Comparison of ENCODE assay signal across 8 cellular contexts in the genomic region with DNA sequence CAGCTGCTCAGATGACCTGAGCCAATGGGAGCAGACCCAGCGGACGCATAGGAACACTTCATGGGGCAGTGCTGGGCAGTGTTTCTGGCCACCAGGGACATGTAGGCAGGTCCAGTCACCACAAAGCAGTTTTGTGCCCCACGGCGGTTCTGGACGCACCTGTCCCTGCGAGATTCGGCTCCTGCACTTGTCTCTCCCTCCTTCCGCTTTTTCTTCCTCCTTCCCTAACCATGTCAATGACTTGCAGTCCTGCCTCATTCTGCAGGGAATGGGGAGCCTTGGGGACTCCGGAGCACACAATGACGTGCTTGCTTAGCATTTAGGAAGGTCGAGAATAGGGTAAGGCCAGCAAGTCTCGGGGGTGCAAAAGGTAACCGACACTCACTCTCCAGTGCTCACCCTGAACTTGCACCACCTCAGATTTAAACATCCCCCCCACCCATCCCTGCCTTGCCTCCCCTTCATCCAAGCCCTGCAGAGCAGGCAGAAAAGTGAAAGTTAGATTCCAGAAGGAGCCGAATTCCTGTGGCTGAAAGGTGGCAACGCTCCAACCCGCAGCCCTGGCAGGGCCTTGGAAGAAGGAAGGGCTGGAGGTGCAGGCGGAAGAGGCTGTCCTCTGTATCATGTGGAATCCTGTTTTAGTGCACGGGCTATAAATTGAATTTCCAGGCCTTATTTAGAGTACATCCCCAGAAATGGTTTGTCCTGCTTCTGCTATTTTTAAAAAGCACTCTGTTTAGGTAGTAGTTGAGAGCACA. TPM values are rescaled to one million over a fixed set of nuclear protein-coding genes. Genes with fewer than 3 reads are reported as not detected.
DNase-seq lines count a peak whose midpoint lies in the region; ATAC-seq, FAIRE-seq and TF ChIP-seq lines count a peak whose summit lies in the region.

No MANE protein-coding gene starts in this region.

- DNase-seq in HPDE6-E6E7 (ENCODE audit: extremely low spot score): peak; percentile 77
- DNase-seq in bronchial epithelial cell (ENCODE audit: low read depth): peak; percentile 86
- no peak for DNase-seq in HepG2 (ENCODE audit: low spot score)
- peak; percentile 58 to 86 for DNase-seq in tibial artery
- DNase-seq in activated CD8-positive, alpha-beta memory T cell treated with anti-CD3 and anti-CD28 coated beads for 24 hours: no peak
- DNase-seq in D341Med (ENCODE audit: low spot score): no peak

- no peak overlapping the region for H3K9ac ChIP-seq in HepG2 (ENCODE audit: insufficient read depth, low read depth, low read length)

- peaks cover 3% of the 10 kb centered on the region for H3K27me3 ChIP-seq in bronchial epithelial cell (ENCODE audit: control insufficient read depth, insufficient read depth, low read length)
- peaks cover 0 to 5% of the 10 kb centered on the region in 2 experiments; a peak in 1 of 5 replicates for H3K27me3 ChIP-seq in HepG2 (ENCODE audit: control insufficient read depth in 1 of 2, insufficient read depth in 2 of 2, low read length in 2 of 2)
- no peaks in the 10 kb centered on the region for H3K27me3 ChIP-seq in tibial artery

- TF ChIP-seq POLR2A in HepG2 (IDR thresholded peaks at IDR 0.05; ENCODE audit: insufficient read depth in 1 of 2, low read depth in 2 of 2, low read length in 2 of 2): no peak

- TF ChIP-seq EP300 in HepG2 (IDR thresholded peaks at IDR 0.05; ENCODE audit: low read depth in 2 of 2, low read length in 2 of 2) (no peak), HepG2 (CRISPR knock-in tag; IDR thresholded peaks at IDR 0.05; ENCODE audit: borderline replicate concordance) (no peak)

- intact Hi-C loops in HepG2 (cut with micrococcal nuclease; ENCODE audit: unreplicated experiment): no loop called here
- intact Hi-C loops in tibial artery (cut with DNase I; ENCODE audit: low total_unique reads): no loop called here

- H3K4me1 ChIP-seq in HepG2 (ENCODE audit: insufficient read depth, low read length) (peaks cover 30% of the 10 kb centered on the region), tibial artery (peaks cover 0 to 40% (median 19%) of the 10 kb centered on the region in 4 donors)

- H2AFZ ChIP-seq in HepG2 (ENCODE audit: low read length): no peak overlapping the region

- H4K20me1 ChIP-seq in HepG2 (ENCODE audit: insufficient read depth, low read length): no peaks in the 10 kb centered on the region

- BruUV-seq in HepG2 (replicated peaks; lab: Mats Ljungman, UMichigan): no TSS peak

- peak; percentile 1 for TF ChIP-seq CTCF in bronchial epithelial cell (IDR thresholded peaks at IDR 0.05; ENCODE audit: insufficient read depth, low read length, severe bottlenecking)
- no peak for TF ChIP-seq CTCF in HepG2 (CRISPR knock-in tag; IDR thresholded peaks at IDR 0.05)
- no peak for TF ChIP-seq CTCF in tibial artery (IDR thresholded peaks at IDR 0.05)

- POLR2A ChIA-PET in HepG2 (lab: Yijun Ruan, JAX): no interaction called here

- H3K79me2 ChIP-seq in HepG2 (ENCODE audit: insufficient read depth, low read length): no peaks in the 10 kb centered on the region

- 49% methylated on average over 18 of the region's 18 CpGs for WGBS in HepG2 (ENCODE audit: low lambda C conversion rate)

- H3K9me3 ChIP-seq in HepG2 (ENCODE audit: low read length) (no peaks in the 10 kb centered on the region), tibial artery (no peaks in the 10 kb centered on the region)

- ATAC-seq in HepG2 (peak; percentile 32), HG03025 (IDR thresholded peaks at IDR 0.05; ENCODE audit: low FRiP score, unreplicated experiment) (no peak), HG03354 (IDR thresholded peaks at IDR 0.05; ENCODE audit: poor library complexity, severe bottlenecking, unreplicated experiment) (no peak)

- no peak overlapping the region for H3K27ac ChIP-seq in HepG2 (ENCODE audit: extremely low read length, insufficient read depth, low read length)
- peak overlapping the region; percentile 40 to 69 for H3K27ac ChIP-seq in tibial artery

- CTCF ChIA-PET in HepG2 (lab: Yijun Ruan, JAX; ENCODE audit: low intra/inter-chr PET ratio, low total read pairs): no interaction called here

- peak overlapping the region; percentile 23 for H3K4me2 ChIP-seq in HepG2 (ENCODE audit: low read depth, low read length)

- no peak for TF ChIP-seq RAD21 in HepG2 (CRISPR knock-in tag; IDR thresholded peaks at IDR 0.05)

- in situ Hi-C loops in HepG2 (cut with HindIII; ENCODE audit: extremely low pct_ligation_motif_present, low pct_unique_long_range_greater_than_20kb): no loop called here

- FAIRE-seq in bronchial epithelial cell (lab: Jason Lieb, UNC): peak; percentile 91
- no peak for FAIRE-seq in HepG2 (lab: Jason Lieb, UNC)

- no peak overlapping the region for H3K4me3 ChIP-seq in bronchial epithelial cell (ENCODE audit: low read depth, low read length)
- no peak overlapping the region for H3K4me3 ChIP-seq in HepG2 (replicated peaks in 1 of 3; ENCODE audit: insufficient read depth in 1 of 3, low read depth in 2 of 3, low read length in 3 of 3)
- H3K4me3 ChIP-seq in tibial artery: peak overlapping the region; percentile 31 to 35

- H3K36me3 ChIP-seq in bronchial epithelial cell (ENCODE audit: control insufficient read depth, insufficient read depth, low read length) (peaks cover 3% of the 10 kb centered on the region), HepG2 (replicated peaks in 1 of 2; ENCODE audit: control insufficient read depth in 1 of 2, insufficient read depth in 2 of 2, low read length in 2 of 2) (peaks cover 0 to 4% of the 10 kb centered on the region in 2 experiments; a peak in 2 of 5 replicates), tibial artery (no peaks in the 10 kb centered on the region)

TF ChIP-seq in HepG2, 621 proteins besides CTCF, POLR2A, EP300 and RAD21:
- no peak for TF ChIP-seq IKZF5 (CRISPR knock-in tag; IDR thresholded peaks at IDR 0.05)
- 0 out of 2 replicates have a peak, but pooled peaks have one; percentile 16 for TF ChIP-seq MTA1 (CRISPR knock-in tag; IDR thresholded peaks at IDR 0.05; ENCODE audit: borderline replicate concordance)

RNA-seq across cellular contexts. Expression of gene ATG16L1, which starts 40.5 kb away (rescaled TPM):
- total RNA-seq in bronchial epithelial cell: 33.2 and 36.6 TPM in 2 replicates
- 51.7 and 61.2 TPM in 2 replicates for total RNA-seq in HepG2 (2016; rRNA removed; fragmentation: Illumina TruSeq; extraction: Trizol)
- total RNA-seq in HepG2 (2016; cell fraction: cytosol; rRNA removed; fragmentation: Illumina TruSeq; extraction: Trizol; ENCODE audit: low read depth): 8.5 and 9.2 TPM in 2 replicates
- 51.7 and 55.0 TPM in 2 replicates for total RNA-seq in HepG2 (2016; cell fraction: insoluble cytoplasmic fraction; rRNA removed; fragmentation: Illumina TruSeq; extraction: Trizol)
- total RNA-seq in HepG2 (2016; cell fraction: membrane; rRNA removed; fragmentation: Illumina TruSeq; extraction: Trizol): 17.6 and 18.8 TPM in 2 replicates
- 66.8 and 76.3 TPM in 2 replicates for total RNA-seq in HepG2 (2016; cell fraction: nucleus; rRNA removed; fragmentation: Illumina TruSeq; extraction: Trizol)
- polyA plus RNA-seq in HepG2 (2011; rRNA removed): 26.0 and 32.4 TPM in 2 replicates
- 18.2 and 21.7 TPM in 2 replicates for polyA plus RNA-seq in HepG2 (2011; cell fraction: cytosol; rRNA removed)
- polyA plus RNA-seq in HepG2 (2011; cell fraction: nucleus; rRNA removed): 77.7 and 79.9 TPM in 2 replicates
- polyA plus RNA-seq in HepG2 (2012): 18.0 and 21.3 TPM in 2 replicates
- 2.4 TPM in 2 replicates for polyA plus RNA-seq in HepG2 (2016; cell fraction: cytosol; fragmentation: Illumina TruSeq; extraction: Trizol; ENCODE audit: low read depth)
- polyA plus RNA-seq in HepG2 (2016; cell fraction: insoluble cytoplasmic fraction; fragmentation: Illumina TruSeq; extraction: Trizol; ENCODE audit: low read depth): 28.5 and 28.9 TPM in 2 replicates
- polyA plus RNA-seq in HepG2 (2016; cell fraction: membrane; fragmentation: Illumina TruSeq; extraction: Trizol; ENCODE audit: low read depth): 6.8 and 6.9 TPM in 2 replicates
- 55.6 and 67.9 TPM in 2 replicates for polyA plus RNA-seq in HepG2 (2016; cell fraction: nucleus; fragmentation: Illumina TruSeq; extraction: Trizol; ENCODE audit: insufficient read depth, low read depth)
- 21.6 and 31.5 TPM in 2 replicates for polyA minus RNA-seq in HepG2 (2011; rRNA and poly(A)+ RNA removed; ENCODE audit: low replicate concordance)
- polyA minus RNA-seq in HepG2 (2011; cell fraction: cytosol; rRNA and poly(A)+ RNA removed): 13.2 and 14.0 TPM in 2 replicates
- polyA minus RNA-seq in HepG2 (2011; cell fraction: nucleus; rRNA and poly(A)+ RNA removed): 74.3 and 85.7 TPM in 2 replicates

Comparison
In these comparisons a context has a peak if more than half of its experiments do, and no peak if none do; other contexts are left out.
1. DNase-seq: peak in HPDE6-E6E7 (single experiment), bronchial epithelial cell (single experiment) and tibial artery (2 of 2); none in HepG2 (single experiment), activated CD8-positive, alpha-beta memory T cell treated with anti-CD3 and anti-CD28 coated beads for 24 hours (single experiment) and D341Med (single experiment).
2. H3K4me3 ChIP-seq: peak in tibial artery (2 of 2); none in bronchial epithelial cell (single experiment) and HepG2 (0 of 3).